Comparison of ENCODE assay signal across 8 cellular contexts in the genomic region with DNA sequence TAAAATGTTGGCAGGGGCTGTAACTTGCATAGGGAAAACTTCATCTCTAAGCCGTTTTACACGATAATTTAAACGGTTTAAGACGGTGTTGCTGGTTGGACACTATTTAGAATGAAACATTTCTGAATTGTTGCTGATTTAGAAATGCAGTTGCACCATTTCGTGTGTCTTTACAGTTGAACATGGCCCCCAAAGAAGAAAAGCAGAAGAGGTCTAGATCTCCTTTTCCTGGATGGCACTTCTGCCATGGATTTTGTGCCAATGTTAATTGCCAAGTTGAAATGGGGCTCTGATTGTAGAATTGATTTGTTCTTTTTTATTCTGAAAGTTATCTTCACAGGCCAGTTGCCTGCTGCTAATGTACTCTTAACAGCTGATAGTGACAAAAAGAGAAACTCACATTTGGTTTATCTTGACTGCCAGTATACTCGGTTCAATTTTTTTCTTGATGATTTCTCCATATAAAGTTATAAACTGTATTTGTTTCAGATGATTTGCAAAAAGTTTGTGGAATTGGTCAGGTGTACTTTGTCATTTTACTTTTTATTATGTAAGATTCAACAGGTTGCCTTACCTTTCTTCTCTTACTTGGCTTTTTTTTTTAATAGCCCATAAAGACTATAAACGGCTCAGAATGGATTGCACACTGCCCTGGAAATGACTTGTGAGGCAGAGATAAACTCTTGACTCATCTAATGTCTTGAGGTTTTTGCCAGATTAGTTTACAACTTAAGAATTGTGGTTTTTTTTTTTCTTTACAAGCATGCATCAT. TPM values are rescaled to one million over a fixed set of nuclear protein-coding genes. Genes with fewer than 3 reads are reported as not detected.
DNase-seq lines count a peak whose midpoint lies in the region; ATAC-seq and TF ChIP-seq lines count a peak whose summit lies in the region.

No MANE protein-coding gene starts in this region.

- H3K27ac Mint-ChIP-seq in activated CD8-positive, alpha-beta memory T cell treated with anti-CD3 and anti-CD28 coated beads, Interleukin-2, amount 10 ng/mL, durations not matched to agents 7 days and 5 days: peak overlapping the region; percentile 81

- H3K4me3 ChIP-seq in mammary epithelial cell (replicated peaks in 1 of 3; ENCODE audit: insufficient read depth in 1 of 3, low read depth in 2 of 3, low read length in 3 of 3): peak overlapping the region; percentile 67 to 86 (median 85)
- peak overlapping the region; percentile 84 for H3K4me3 ChIP-seq in upper lobe of right lung

- no peaks in the 10 kb centered on the region for H3K9me3 Mint-ChIP-seq in activated CD8-positive, alpha-beta memory T cell treated with anti-CD3 and anti-CD28 coated beads, Interleukin-2, amount 10 ng/mL, durations not matched to agents 7 days and 5 days (ENCODE audit: low read depth)

- BruUV-seq in mammary epithelial cell (replicated peaks; lab: Mats Ljungman, UMichigan): no TSS peak

- peak; percentile 28 for ATAC-seq in activated CD8-positive, alpha-beta memory T cell treated with anti-CD3 and anti-CD28 coated beads, Interleukin-2, amount 10 ng/mL, durations not matched to agents 7 days and 5 days
- no peak for ATAC-seq in upper lobe of right lung
- no peak for ATAC-seq in GM18520 (IDR thresholded peaks at IDR 0.05; ENCODE audit: unreplicated experiment)

- H3K4me3 Mint-ChIP-seq in activated CD8-positive, alpha-beta memory T cell treated with anti-CD3 and anti-CD28 coated beads, Interleukin-2, amount 10 ng/mL, durations not matched to agents 7 days and 5 days: peak overlapping the region; percentile 93

- peaks cover 1% of the 10 kb centered on the region for H3K36me3 ChIP-seq in mammary epithelial cell (ENCODE audit: insufficient read depth, low read length)
- H3K36me3 ChIP-seq in upper lobe of right lung: no peaks in the 10 kb centered on the region

- H3K4me2 ChIP-seq in mammary epithelial cell (ENCODE audit: insufficient read depth, low read depth, low read length): peak overlapping the region; percentile 85

- no peak for DNase-seq in activated CD8-positive, alpha-beta memory T cell treated with anti-CD3 and anti-CD28 coated beads, Interleukin-2, amount 10 ng/mL, durations not matched to agents 7 days and 5 days
- DNase-seq in activated CD8-positive, alpha-beta memory T cell treated with anti-CD3 and anti-CD28 coated beads, Interleukin-2, amount 50 U/mL, for 48 hours: no peak
- peak; percentile 50 for DNase-seq in NOMO-1 treated with dmso at 0.1 percent for 144 hours (lab: John Stamatoyannopoulos, UW; ENCODE audit: unreplicated experiment)
- DNase-seq in mammary epithelial cell: peak; percentile 83
- peak; percentile 4 to 48 for DNase-seq in lung microvascular endothelial cell (ENCODE audit: low read depth in 2 of 2)
- DNase-seq in upper lobe of right lung: no peak
- DNase-seq in ecto neural progenitor cell (ENCODE audit: low spot score): no peak

- H2AFZ ChIP-seq in mammary epithelial cell (ENCODE audit: low read depth, low read length): no peak overlapping the region

- peak overlapping the region; percentile 73 for H3K9ac ChIP-seq in mammary epithelial cell (ENCODE audit: insufficient read depth, low read length)

- CTCF ChIA-PET in activated CD8-positive, alpha-beta memory T cell treated with anti-CD3 and anti-CD28 coated beads, Interleukin-2, amount 10 ng/mL, durations not matched to agents 7 days and 5 days (lab: Charles Lee): interaction anchor here (0.9 to 2.7 kb wide), 3 partner anchors 59 to 1077 kb away, joined by 3 to 15 read pairs (median 6); a partner anchor contains a TSS
- CTCF ChIA-PET in mammary epithelial cell (lab: Charles Lee; ENCODE audit: low non-redundant PET): interaction anchor here (0.6 kb wide), 1 partner anchor 58 kb away, joined by 3 read pairs; no protein-coding TSS in a partner anchor

- 0% methylated on average over 7 of the region's 7 CpGs for WGBS in mammary epithelial cell (ENCODE audit: low coverage, missing lambda C conversion rate)

- H3K4me1 ChIP-seq in mammary epithelial cell (ENCODE audit: insufficient read depth, low read length) (peaks cover 29% of the 10 kb centered on the region), upper lobe of right lung (peaks cover 22% of the 10 kb centered on the region)

- H3K27ac ChIP-seq in mammary epithelial cell (ENCODE audit: insufficient read depth, low read depth, low read length) (no peak overlapping the region), upper lobe of right lung (peak overlapping the region; percentile 90)

- H4K20me1 ChIP-seq in mammary epithelial cell (ENCODE audit: insufficient read depth, low read length): no peaks in the 10 kb centered on the region

- H3K36me3 Mint-ChIP-seq in activated CD8-positive, alpha-beta memory T cell treated with anti-CD3 and anti-CD28 coated beads, Interleukin-2, amount 10 ng/mL, durations not matched to agents 7 days and 5 days: peaks cover 2% of the 10 kb centered on the region

- no peaks in the 10 kb centered on the region for H3K27me3 Mint-ChIP-seq in activated CD8-positive, alpha-beta memory T cell treated with anti-CD3 and anti-CD28 coated beads, Interleukin-2, amount 10 ng/mL, durations not matched to agents 7 days and 5 days

- no peaks in the 10 kb centered on the region for H3K9me3 ChIP-seq in mammary epithelial cell (replicated peaks; ENCODE audit: insufficient read depth, low read length)
- H3K9me3 ChIP-seq in upper lobe of right lung: no peaks in the 10 kb centered on the region

- dilution Hi-C loops in mammary epithelial cell (cut with HindIII; ENCODE audit: low sequenced_read_pairs): no loop called here

- no peak for TF ChIP-seq CTCF in mammary epithelial cell (conservative IDR thresholded peaks at IDR 0.05 in 1 of 2, IDR thresholded peaks at IDR 0.05 in 1 of 2; ENCODE audit: extremely low read depth in 1 of 2, insufficient read depth in 1 of 2, low read depth in 1 of 2, low read length in 2 of 2)
- TF ChIP-seq CTCF in upper lobe of right lung (IDR thresholded peaks at IDR 0.05): no peak

- in situ Hi-C loops in mammary epithelial cell (cut with MboI; ENCODE audit: low sequenced_read_pairs in 2 of 2): loop anchor here in 1 of 2 donors (10.0 kb wide), 1 partner anchor 224 kb away; no protein-coding TSS in a partner anchor

- H3K79me2 ChIP-seq in mammary epithelial cell (ENCODE audit: insufficient read depth, low read length): peaks cover 58% of the 10 kb centered on the region

- H3K4me1 Mint-ChIP-seq in activated CD8-positive, alpha-beta memory T cell treated with anti-CD3 and anti-CD28 coated beads, Interleukin-2, amount 10 ng/mL, durations not matched to agents 7 days and 5 days: peaks cover 34% of the 10 kb centered on the region

- intact Hi-C loops in mammary epithelial cell (cut with micrococcal nuclease): loop anchor here (5.0 kb wide), 1 partner anchor 527 kb away; no protein-coding TSS in a partner anchor
- intact Hi-C loops in upper lobe of right lung (cut with DNase I): no loop called here

- no peaks in the 10 kb centered on the region for H3K27me3 ChIP-seq in mammary epithelial cell (ENCODE audit: insufficient read depth, low read length)
- H3K27me3 ChIP-seq in upper lobe of right lung: no peaks in the 10 kb centered on the region

RNA-seq across cellular contexts. Expression of a gene that starts 1.4 kb away (rescaled TPM):
- total RNA-seq in activated CD8-positive, alpha-beta memory T cell treated with anti-CD3 and anti-CD28 coated beads, Interleukin-2, amount 10 ng/mL, durations not matched to agents 7 days and 5 days: 10 to 100 TPM; 31.3 to 34.4 TPM
- 10 to 100 TPM; 34.7 to 60.7 TPM for total RNA-seq in mammary epithelial cell
- 19.5 TPM for polyA plus RNA-seq in mammary epithelial cell
- polyA minus RNA-seq in mammary epithelial cell: 48.1 TPM
- total RNA-seq in lung microvascular endothelial cell: 31.8 and 38.7 TPM in 2 replicates
- total RNA-seq in upper lobe of right lung: 42.8 TPM

RNA-seq across cellular contexts. Expression of a gene that starts 29.1 kb away (rescaled TPM):
- total RNA-seq in activated CD8-positive, alpha-beta memory T cell treated with anti-CD3 and anti-CD28 coated beads, Interleukin-2, amount 10 ng/mL, durations not matched to agents 7 days and 5 days: under 1 TPM; 0.42 to 0.47 TPM
- total RNA-seq in mammary epithelial cell (under 1 TPM; 0.67 to 0.68 TPM), lung microvascular endothelial cell (under 0.01 and 0.22 TPM in 2 replicates), upper lobe of right lung (1.2 TPM)
- 0.31 TPM for polyA plus RNA-seq in mammary epithelial cell
- not detected for polyA minus RNA-seq in mammary epithelial cell

Comparison
In these comparisons a context has a peak if more than half of its experiments do, and no peak if none do; other contexts are left out.
1. DNase-seq: peak in NOMO-1 treated with dmso at 0.1 percent for 144 hours (single experiment), mammary epithelial cell (single experiment) and lung microvascular endothelial cell (2 of 2); none in activated CD8-positive, alpha-beta memory T cell treated with anti-CD3 and anti-CD28 coated beads, Interleukin-2, amount 10 ng/mL, durations not matched to agents 7 days and 5 days (single experiment), activated CD8-positive, alpha-beta memory T cell treated with anti-CD3 and anti-CD28 coated beads, Interleukin-2, amount 50 U/mL, for 48 hours (single experiment), upper lobe of right lung (single experiment) and ecto neural progenitor cell (single experiment).